In the genomic region with DNA sequence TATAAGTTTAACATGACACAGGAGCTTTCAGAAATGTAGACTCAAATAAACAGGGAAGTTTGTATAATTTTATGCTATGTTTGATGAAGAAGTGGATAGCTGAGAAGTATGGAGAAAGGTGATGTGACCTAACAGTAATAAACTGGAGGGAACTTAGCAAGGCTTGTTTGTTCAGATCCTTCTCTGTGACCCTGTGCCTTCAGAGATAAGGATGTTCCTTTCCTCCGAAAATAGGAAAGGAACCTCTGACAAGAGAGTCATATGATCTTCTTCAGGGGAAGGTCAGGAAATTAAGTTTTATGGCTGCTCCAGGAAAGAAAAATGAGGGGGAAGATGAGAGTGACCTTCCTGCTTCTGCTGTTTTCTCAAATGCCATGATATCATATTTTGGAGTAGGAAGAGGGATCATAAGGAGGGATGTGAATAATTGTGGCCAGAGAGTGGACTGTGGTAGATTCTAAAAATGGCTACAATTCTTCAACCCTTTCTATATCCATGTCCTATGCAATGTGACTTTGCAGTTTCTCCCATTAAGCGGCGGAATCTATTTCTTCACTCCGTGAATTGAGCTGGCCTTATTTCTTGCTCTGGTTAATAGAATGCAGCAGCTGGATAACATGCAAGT, we compare ENCODE assay signal across 32 cellular contexts. TPM values are rescaled to one million over a fixed set of nuclear protein-coding genes. Genes with fewer than 3 reads are reported as not detected.
"Had no signal": no experiment of that assay in that cellular context is flagged by ENCODE, and none has a peak within 500 bp of the region (broad histone marks: within the 10 kb centered on the region; RNA-seq: fewer than 3 reads in every experiment).

No MANE protein-coding gene starts in this region.

- H3K4me3 ChIP-seq: SJSA1 had no signal

- H3K4me1 ChIP-seq: SJSA1 had no signal

- H3K27ac ChIP-seq: SJSA1 had no signal

- H3K4me2 ChIP-seq: SK-N-SH had no signal

- H3K9ac ChIP-seq: SK-N-SH had no signal

- H3K36me3 ChIP-seq: SJSA1 had no signal

- H3K36me3 Mint-ChIP-seq: activated CD4-positive, alpha-beta memory T cell treated with anti-CD3 and anti-CD28 coated beads for 36 hours; activated CD8-positive, alpha-beta memory T cell treated with anti-CD3 and anti-CD28 coated beads, Interleukin-2, amount 10 ng/mL, durations not matched to agents 7 days and 5 days; activated naive CD4-positive, alpha-beta T cell treated with anti-CD3 and anti-CD28 coated beads, Interleukin-2, amount 10 ng/mL, durations not matched to agents 7 days and 5 days; activated naive CD8-positive, alpha-beta T cell; brain had no signal

- H3K9me3 ChIP-seq: SJSA1, SK-N-SH had no signal

- FAIRE-seq: bronchial epithelial cell had no signal

- H3K27ac Mint-ChIP-seq: activated CD4-positive, alpha-beta memory T cell treated with anti-CD3 and anti-CD28 coated beads for 36 hours; activated CD8-positive, alpha-beta memory T cell treated with anti-CD3 and anti-CD28 coated beads, Interleukin-2, amount 10 ng/mL, durations not matched to agents 7 days and 5 days; activated naive CD4-positive, alpha-beta T cell treated with anti-CD3 and anti-CD28 coated beads, Interleukin-2, amount 10 ng/mL, durations not matched to agents 7 days and 5 days; activated naive CD8-positive, alpha-beta T cell; activated naive CD8-positive, alpha-beta T cell treated with anti-CD3 and anti-CD28 coated beads, Interleukin-2, amount 50 U/mL, for 24 hours; brain; T-helper 1 cell treated with Interleukin-12 subunit alpha and Interleukin-12 subunit beta and Interleukin-4 antibody, amounts not matched to agents 30 μg/mL and 1 μg/mL, for 36 hours; T-helper 2 cell treated with Interferon-gamma antibody and Interleukin-4, amounts not matched to agents 5 μg/mL and 100 μg/mL, for 36 hours had no signal

- H3K27me3 ChIP-seq: SJSA1 had no signal

- H3K9me3 Mint-ChIP-seq: activated CD4-positive, alpha-beta memory T cell treated with anti-CD3 and anti-CD28 coated beads for 36 hours; activated naive CD4-positive, alpha-beta T cell treated with anti-CD3 and anti-CD28 coated beads, Interleukin-2, amount 10 ng/mL, durations not matched to agents 7 days and 5 days; activated naive CD8-positive, alpha-beta T cell treated with anti-CD3 and anti-CD28 coated beads, Interleukin-2, amount 50 U/mL, for 24 hours; brain; T-helper 1 cell treated with Interleukin-12 subunit alpha and Interleukin-12 subunit beta and Interleukin-4 antibody, amounts not matched to agents 30 μg/mL and 1 μg/mL, for 36 hours; T-helper 2 cell treated with Interferon-gamma antibody and Interleukin-4, amounts not matched to agents 5 μg/mL and 100 μg/mL, for 36 hours had no signal

- ATAC-seq: activated CD8-positive, alpha-beta memory T cell treated with anti-CD3 and anti-CD28 coated beads, Interleukin-2, amount 10 ng/mL, durations not matched to agents 7 days and 5 days; activated naive CD8-positive, alpha-beta T cell treated with anti-CD3 and anti-CD28 coated beads, Interleukin-2, amount 50 U/mL, for 24 hours; Panc1 had no signal

- DNase-seq: activated CD4-positive, alpha-beta memory T cell treated with anti-CD3 and anti-CD28 coated beads for 36 hours; activated CD4-positive, alpha-beta T cell treated with anti-CD3 and anti-CD28 coated beads, Interleukin-2, amount 50 U/mL, for 1 hour; activated CD8-positive, alpha-beta memory T cell treated with anti-CD3 and anti-CD28 coated beads, Interleukin-2, amount 10 ng/mL, durations not matched to agents 7 days and 5 days; activated CD8-positive, alpha-beta memory T cell treated with anti-CD3 and anti-CD28 coated beads, Interleukin-2, amount 50 U/mL, for 48 hours; activated effector memory CD4-positive, alpha-beta T cell treated with Interleukin-2 at 50 U/mL for 16 hours; activated naive CD4-positive, alpha-beta T cell treated with anti-CD3 and anti-CD28 coated beads, Interleukin-2, amount 10 ng/mL, durations not matched to agents 7 days and 5 days; activated naive CD8-positive, alpha-beta T cell treated with anti-CD3 and anti-CD28 coated beads, Interleukin-2, amount 50 U/mL, for 24 hours; activated T-cell treated with anti-CD3 and anti-CD28 coated beads, Interleukin-2, amount 50 U/mL, for 48 hours; anterior cingulate cortex; caudate nucleus; cerebellar nuclear complex; NCI-H1092 treated with DMSO at 0.1 percent for 48 hours; NCI-H1417; NCI-H146; NCI-H187; NCI-H2029 treated with DMSO at 0.1 percent for 48 hours; NCI-H2107; NCI-H2171; NCI-H510A; NCI-H526; NCI-H748 treated with DMSO at 0.1 percent for 48 hours; NK-92 treated with Interleukin-12 subunit alpha and Interleukin-12 subunit beta, amount 100 ng/mL, for 24 hours; RPMI8226; SHP77 treated with DMSO at 0.1 percent for 48 hours; SK-N-SH had no signal

- H3K4me3 Mint-ChIP-seq: activated CD4-positive, alpha-beta memory T cell treated with anti-CD3 and anti-CD28 coated beads for 36 hours; activated CD8-positive, alpha-beta memory T cell treated with anti-CD3 and anti-CD28 coated beads, Interleukin-2, amount 10 ng/mL, durations not matched to agents 7 days and 5 days; activated naive CD4-positive, alpha-beta T cell treated with anti-CD3 and anti-CD28 coated beads, Interleukin-2, amount 10 ng/mL, durations not matched to agents 7 days and 5 days; activated naive CD8-positive, alpha-beta T cell; activated naive CD8-positive, alpha-beta T cell treated with anti-CD3 and anti-CD28 coated beads, Interleukin-2, amount 50 U/mL, for 24 hours; brain; T-helper 1 cell treated with Interleukin-12 subunit alpha and Interleukin-12 subunit beta and Interleukin-4 antibody, amounts not matched to agents 30 μg/mL and 1 μg/mL, for 36 hours; T-helper 2 cell treated with Interferon-gamma antibody and Interleukin-4, amounts not matched to agents 5 μg/mL and 100 μg/mL, for 36 hours had no signal

- H3K4me1 Mint-ChIP-seq: activated CD8-positive, alpha-beta memory T cell treated with anti-CD3 and anti-CD28 coated beads, Interleukin-2, amount 10 ng/mL, durations not matched to agents 7 days and 5 days; activated naive CD4-positive, alpha-beta T cell treated with anti-CD3 and anti-CD28 coated beads, Interleukin-2, amount 10 ng/mL, durations not matched to agents 7 days and 5 days; activated naive CD8-positive, alpha-beta T cell treated with anti-CD3 and anti-CD28 coated beads, Interleukin-2, amount 50 U/mL, for 24 hours; brain had no signal

RNA-seq across cellular contexts. Expression of a gene that starts 51.6 kb away (rescaled TPM):
- total RNA-seq: SJSA1 had no signal
- polyA plus RNA-seq: SK-N-SH had no signal
